In the genomic region with DNA sequence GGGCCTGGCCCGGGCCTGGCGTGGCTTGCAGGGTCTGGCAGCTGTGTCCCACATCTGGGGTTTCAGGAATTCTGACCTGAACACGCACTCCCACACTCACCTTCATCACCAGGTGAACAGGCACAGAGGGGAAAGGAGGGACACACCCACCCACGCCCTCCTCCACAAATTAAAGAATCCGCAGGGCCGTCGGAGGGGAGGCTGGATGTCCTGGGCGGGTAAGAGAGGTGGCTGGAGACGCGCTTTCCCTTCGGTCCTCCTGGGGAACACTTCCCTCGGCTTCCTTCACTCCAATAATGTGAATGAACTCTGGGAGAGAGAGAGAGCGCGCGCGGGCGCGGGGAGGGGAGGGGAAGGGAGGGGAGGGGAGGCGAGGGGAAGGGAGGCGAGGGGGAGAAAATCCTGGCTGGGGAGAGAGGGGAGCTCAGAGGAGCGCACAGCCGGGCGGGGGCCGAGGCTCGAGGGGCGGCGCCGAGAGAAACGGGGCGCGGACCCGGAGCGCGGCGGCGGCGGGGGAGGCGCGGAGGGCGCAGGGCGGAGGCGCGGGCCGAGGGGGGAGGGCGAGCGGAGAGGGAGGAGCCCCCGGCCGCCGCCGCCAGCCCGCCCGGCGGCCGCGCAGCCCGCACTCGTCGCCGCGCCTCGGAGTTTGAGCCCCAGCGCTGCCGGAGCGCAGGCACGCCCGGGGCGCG, we compare ENCODE assay signal across 8 cellular contexts. TPM values are rescaled to one million over a fixed set of nuclear protein-coding genes. Genes with fewer than 3 reads are reported as not detected.
DNase-seq lines count a peak whose midpoint lies in the region; ATAC-seq and TF ChIP-seq lines count a peak whose summit lies in the region.

CACNG4 (plus strand) TSS at position 625 of the 689 bp plus-strand sequence. CDS start 205 bp downstream, outside the sequence.

- H2AFZ ChIP-seq in MM.1S (ENCODE audit: low read length), result no peak within 1 kb of the TSS

- H4K20me1 ChIP-seq in MM.1S (ENCODE audit: insufficient read depth, low read length), result no peaks in the 10 kb centered on the region

- peaks cover under 1% of the 10 kb centered on the region for H3K4me1 ChIP-seq in MM.1S (ENCODE audit: low read length)

- TF ChIP-seq CTCF in CD14-positive monocyte (IDR thresholded peaks at IDR 0.05) (no peak), MM.1S (IDR thresholded peaks at IDR 0.05; ENCODE audit: low read length) (no peak), choroid plexus epithelial cell (conservative IDR thresholded peaks at IDR 0.05; ENCODE audit: low read depth, low read length) (no peak), nephron (IDR thresholded peaks at IDR 0.05; ENCODE audit: unreplicated experiment in 3 of 3) (no peak)

- H3K4me3 ChIP-seq in MM.1S (ENCODE audit: low read length) (peak within 1 kb of the TSS; percentile 61; the same call in 1 of the 2 replicates), choroid plexus epithelial cell (ENCODE audit: low read depth, low read length) (peak within 1 kb of the TSS; percentile 28)

- intact Hi-C loops in CD14-positive monocyte (cut with micrococcal nuclease), result no loop called here

- H3K27ac Mint-ChIP-seq in CD14-positive monocyte (no peak within 1 kb of the TSS), nephron (peak within 1 kb of the TSS in 1 of 3 experiments; percentile 42)

- no peak for DNase-seq in CD14-positive monocyte (ENCODE audit: low spot score)
- DNase-seq in MM.1S, result no peak
- no peak for DNase-seq in choroid plexus epithelial cell (ENCODE audit: low read depth)
- no peak for DNase-seq in stimulated activated CD4-positive, alpha-beta T cell treated with anti-CD3 and anti-CD28 coated beads, Interleukin-2, amount 100 ng/mL, for 48 hours
- no peak for DNase-seq in medulla oblongata (ENCODE audit: extremely low spot score)
- no peak for DNase-seq in Ammon's horn (ENCODE audit: low spot score)

- H3K36me3 Mint-ChIP-seq in CD14-positive monocyte (no peaks in the 10 kb centered on the region), nephron (ENCODE audit: low read depth) (no peaks in the 10 kb centered on the region)

- peak within 1 kb of the TSS; percentile 34 to 86 for H3K4me3 Mint-ChIP-seq in CD14-positive monocyte
- peak within 1 kb of the TSS; percentile 86 to 88 (median 86) for H3K4me3 Mint-ChIP-seq in nephron

- no peaks in the 10 kb centered on the region for H3F3A ChIP-seq in MM.1S (ENCODE audit: insufficient read depth, low read length)

- H3K4me2 ChIP-seq in MM.1S (ENCODE audit: low read depth, low read length), result peak within 1 kb of the TSS; percentile 86; the same call in 1 of the 2 replicates

- H3K9ac ChIP-seq in MM.1S (ENCODE audit: low read length), result no peak within 1 kb of the TSS

- H3K27me3 Mint-ChIP-seq in CD14-positive monocyte (ENCODE audit: low read depth in 3 of 3), result peaks cover 60 to 73% (median 66%) of the 10 kb centered on the region in 3 donors
- peaks cover 86% of the 10 kb centered on the region for H3K27me3 Mint-ChIP-seq in nephron (ENCODE audit: low read depth)

- no peaks in the 10 kb centered on the region for H3K36me3 ChIP-seq in MM.1S (replicated peaks; ENCODE audit: insufficient read depth, low read length)

- H3K27ac ChIP-seq in MM.1S (ENCODE audit: low read length), result no peak within 1 kb of the TSS

- no peak for ATAC-seq in GM18867 (IDR thresholded peaks at IDR 0.05; ENCODE audit: unreplicated experiment)

- no peaks in the 10 kb centered on the region for H3K9me2 ChIP-seq in MM.1S (replicated peaks; ENCODE audit: insufficient read depth, low read length)

- H3K79me2 ChIP-seq in MM.1S (ENCODE audit: low read length), result no peaks in the 10 kb centered on the region

- H3K27me3 ChIP-seq in MM.1S (replicated peaks; ENCODE audit: insufficient read depth, low read length), result peaks cover 53% of the 10 kb centered on the region

- H3K9me3 ChIP-seq in MM.1S (replicated peaks; ENCODE audit: insufficient read depth, low read length), result no peaks in the 10 kb centered on the region

- peaks cover 8% of the 10 kb centered on the region for H3K4me1 Mint-ChIP-seq in CD14-positive monocyte
- peaks cover 37% of the 10 kb centered on the region for H3K4me1 Mint-ChIP-seq in nephron

- peaks cover 0 to 14% (median 8%) of the 10 kb centered on the region in 7 donors for H3K9me3 Mint-ChIP-seq in CD14-positive monocyte
- H3K9me3 Mint-ChIP-seq in nephron, result no peaks in the 10 kb centered on the region

RNA-seq across cellular contexts. Expression of gene CACNG4, which starts in this region (rescaled TPM):
- polyA plus RNA-seq in CD14-positive monocyte, result not detected
